Comparison of ENCODE assay signal across 31 cellular contexts in genomic region chr10:14131261-14131960, GRCh38.
"Had no signal": no experiment of that assay in that cellular context is flagged by ENCODE, and none has a peak within 500 bp of the region (broad histone marks: within the 10 kb centered on the region; RNA-seq: fewer than 3 reads in every experiment).

No MANE protein-coding gene starts in this region.

- H3K4me3 ChIP-seq: adrenal gland, left lung, lower lobe of right lung, pancreas, prostate gland, sigmoid colon, thyroid gland, upper lobe of left lung had no signal

- FAIRE-seq: astrocyte, frontal cortex, pancreas, small intestine, TTC549 had no signal

- H3K36me3 ChIP-seq: adrenal gland, left lung, lower lobe of right lung, neutrophil, pancreas, prostate gland, sigmoid colon, thyroid gland, upper lobe of left lung, WERI-Rb-1 had no signal

- DNase-seq: activated CD4-positive, alpha-beta memory T cell treated with anti-CD3 and anti-CD28 coated beads for 36 hours; activated CD4-positive, alpha-beta T cell treated with anti-CD3 and anti-CD28 coated beads, Interleukin-2, amount 10 ng/mL, durations not matched to agents 24 days and 14 days; activated CD4-positive, CD25-positive, alpha-beta regulatory T cell treated with anti-CD3 and anti-CD28 coated beads, Interleukin-2, amount 50 U/mL, for 72 hours; activated CD8-positive, alpha-beta memory T cell treated with anti-CD3 and anti-CD28 coated beads, Interleukin-2, amount 50 U/mL, for 4 hours; activated effector memory CD4-positive, alpha-beta T cell treated with anti-CD3 and anti-CD28 coated beads, Interleukin-2, amount 50 U/mL, for 16 hours; activated naive CD4-positive, alpha-beta T cell treated with anti-CD3 and anti-CD28 coated beads for 36 hours; activated naive CD8-positive, alpha-beta T cell treated with anti-CD3 and anti-CD28 coated beads for 36 hours; activated T-cell treated with anti-CD3 and anti-CD28 coated beads, Interleukin-2, amount 50 U/mL, for 1 hour; adrenal gland; central memory CD4-positive, alpha-beta T cell; left lung; lower lobe of right lung; mesendoderm; pancreas; retina; sigmoid colon; small intestine; stimulated activated CD4-positive, alpha-beta T cell treated with anti-CD3 and anti-CD28 coated beads, Interleukin-4, amount 100 ng/mL, for 4 hours; stimulated activated CD8-positive, alpha-beta memory T cell treated with anti-CD3 and anti-CD28 coated beads, Interleukin-4, amount 100 ng/mL, for 48 hours; stimulated activated naive CD8-positive, alpha-beta T cell treated with anti-CD3 and anti-CD28 coated beads, Interleukin-15, amount 100 ng/mL, for 72 hours; T-helper 9 cell; thyroid gland; upper lobe of left lung; WERI-Rb-1 had no signal

- H3K27me3 ChIP-seq: adrenal gland, left lung, neutrophil, pancreas, sigmoid colon, thyroid gland, upper lobe of left lung had no signal

- H3K9me3 ChIP-seq: adrenal gland, left lung, lower lobe of right lung, neutrophil, pancreas, prostate gland, sigmoid colon, thyroid gland, upper lobe of left lung had no signal

- H3K4me1 ChIP-seq: adrenal gland, left lung, lower lobe of right lung, pancreas, prostate gland, sigmoid colon, thyroid gland, upper lobe of left lung had no signal

- ATAC-seq: left lung; lower lobe of right lung; pancreas; stimulated activated memory B cell treated with anti-CD40 and anti-IgM and Interleukin-4, amounts not matched to agents 10 μg/mL and 1 μg/mL and 100 μg/mL, for 72 hours; stimulated activated naive CD8-positive, alpha-beta T cell treated with anti-CD3 and anti-CD28 coated beads, Interleukin-15, amount 100 ng/mL, for 72 hours had no signal

- H3K27ac ChIP-seq: adrenal gland, epithelial cell of prostate, left lung, lower lobe of right lung, neutrophil, pancreas, prostate gland, sigmoid colon, thyroid gland, upper lobe of left lung, WERI-Rb-1 had no signal
